Comparison of ENCODE assay signal across 20 cellular contexts in genomic region chr10:71358292-71358691, GRCh38. TPM values are rescaled to one million over a fixed set of nuclear protein-coding genes. Genes with fewer than 3 reads are reported as not detected.
A peak's percentile ranks its signal among the peaks of the same experiment; 100 is the strongest.
DNase-seq lines count a peak whose midpoint lies in the region; ATAC-seq, FAIRE-seq and TF ChIP-seq lines count a peak whose summit lies in the region.
"Had no signal": no experiment of that assay in that cellular context is flagged by ENCODE, and none has a peak within 500 bp of the region (broad histone marks: within the 10 kb centered on the region; RNA-seq: fewer than 3 reads in every experiment).

No MANE protein-coding gene starts in this region.

- in situ Hi-C loops in HepG2 (cut with HindIII; ENCODE audit: extremely low pct_ligation_motif_present, low pct_unique_long_range_greater_than_20kb), result no loop called here
- in situ Hi-C loops in K562 (cut with MboI), result no loop called here

- H3K9me1 ChIP-seq in K562 (ENCODE audit: control insufficient read depth, insufficient read depth, low read length), result no peaks in the 10 kb centered on the region

- DNase-seq in right lobe of liver (no peak), HepG2 (ENCODE audit: low spot score) (no peak), K562 (ENCODE audit: extremely low read depth in 1 of 4, low spot score in 3 of 4) (peak in 2 of 4 experiments; percentile 40 to 47), spleen (no peak), mesothelial cell of epicardium (ENCODE audit: low spot score in 2 of 2, unreplicated experiment in 2 of 2) (no peak), glomerular visceral epithelial cell (ENCODE audit: extremely low spot score) (no peak), LoVo (ENCODE audit: low spot score) (no peak)
- DNase-seq: DMS 273 treated with DMSO at 0.1 percent for 48 hours; GDM1; KG1; NCI-H1436; NCI-H2029; NCI-H2171 treated with DMSO at 0.1 percent for 48 hours; NCI-H446 treated with DMSO at 0.1 percent for 48 hours; NK-92 treated with Interleukin-12 subunit alpha and Interleukin-12 subunit beta, amount 100 ng/mL, for 24 hours had no signal

- POLR2A ChIA-PET in HepG2 (lab: Yijun Ruan, JAX) (no interaction called here), K562 (lab: Yijun Ruan, JAX) (interaction anchor here (0.6 to 2.9 kb wide), 12 partner anchors 8 to 1076 kb away, joined by 3 to 11 read pairs (median 3); partner anchors contain the start of genes CDH23 and SLC29A3)

- H3K9ac ChIP-seq in HepG2 (ENCODE audit: insufficient read depth, low read depth, low read length) (no peak overlapping the region), K562 (ENCODE audit: insufficient read depth in 1 of 2, low read depth in 2 of 2, low read length in 2 of 2) (peak overlapping the region in 1 of 2 experiments; percentile 57; a peak in 1 of 4 replicates)

- TF ChIP-seq POLR2A in right lobe of liver (IDR thresholded peaks at IDR 0.05), result no peak
- no peak for TF ChIP-seq POLR2A in HepG2 (IDR thresholded peaks at IDR 0.05; ENCODE audit: insufficient read depth in 1 of 2, low read depth in 2 of 2, low read length in 2 of 2)
- no peak for TF ChIP-seq POLR2A in K562 (conservative IDR thresholded peaks at IDR 0.05)
- TF ChIP-seq POLR2A in spleen (IDR thresholded peaks at IDR 0.05), result no peak

- H3K27me3 ChIP-seq in right lobe of liver, result no peaks in the 10 kb centered on the region
- H3K27me3 ChIP-seq in HepG2 (ENCODE audit: control insufficient read depth in 1 of 2, insufficient read depth in 2 of 2, low read length in 2 of 2), result no peaks in the 10 kb centered on the region
- H3K27me3 ChIP-seq in K562 (ENCODE audit: control insufficient read depth in 2 of 2, insufficient read depth in 2 of 2, low read length in 2 of 2), result no peaks in the 10 kb centered on the region
- no peaks in the 10 kb centered on the region for H3K27me3 ChIP-seq in spleen (replicated peaks in 1 of 7)

- TF ChIP-seq RAD21 in HepG2 (CRISPR knock-in tag; IDR thresholded peaks at IDR 0.05) (no peak), K562 (CRISPR knock-in tag; conservative IDR thresholded peaks at IDR 0.05 in 1 of 2, IDR thresholded peaks at IDR 0.05 in 1 of 2) (no peak)

- BruUV-seq in HepG2 (replicated peaks; lab: Mats Ljungman, UMichigan) (no TSS peak), K562 (replicated peaks; lab: Mats Ljungman, UMichigan) (no TSS peak)

- no peaks in the 10 kb centered on the region for H3K4me1 ChIP-seq in right lobe of liver
- no peaks in the 10 kb centered on the region for H3K4me1 ChIP-seq in HepG2 (ENCODE audit: insufficient read depth, low read length)
- peaks cover 24 to 26% of the 10 kb centered on the region in 2 experiments for H3K4me1 ChIP-seq in K562 (replicated peaks in 1 of 2; ENCODE audit: control insufficient read depth in 2 of 2, insufficient read depth in 2 of 2, low read length in 2 of 2)
- H3K4me1 ChIP-seq in spleen, result peaks cover 0 to 25% (median 4%) of the 10 kb centered on the region in 6 donors
- H3K4me1 ChIP-seq: A549 had no signal

- WGBS in right lobe of liver (ENCODE audit: insufficient coverage, low coverage, low lambda C conversion rate, missing lambda C conversion rate), result no CpG with 5 or more reads among the region's 8 CpGs
- 100% methylated on average over 3 of the region's 8 CpGs for WGBS in HepG2 (ENCODE audit: low lambda C conversion rate)
- WGBS in K562 (ENCODE audit: insufficient coverage, low coverage, missing lambda C conversion rate), result 62% methylated on average over 8 of the region's 8 CpGs
- 67 to 81% (median 80%) methylated on average over 8 of the region's 8 CpGs for WGBS in spleen, 5 donors

- ATAC-seq in right lobe of liver, result peak; percentile 26 to 58 (median 40)
- ATAC-seq in HepG2, result no peak
- peak; percentile 53 for ATAC-seq in K562
- ATAC-seq: A549 had no signal

- peaks cover 29% of the 10 kb centered on the region for H3K36me3 Mint-ChIP-seq in mesothelial cell of epicardium

- H3K4me3 ChIP-seq in right lobe of liver (no peak overlapping the region), HepG2 (replicated peaks in 1 of 3; ENCODE audit: insufficient read depth in 1 of 3, low read depth in 2 of 3, low read length in 3 of 3) (no peak overlapping the region), K562 (no peak overlapping the region), spleen (no peak overlapping the region)
- H3K4me3 ChIP-seq: A549 had no signal

- H3K27ac ChIP-seq in right lobe of liver (no peak overlapping the region), HepG2 (ENCODE audit: extremely low read length, insufficient read depth, low read length) (no peak overlapping the region), K562 (ENCODE audit: extremely low read depth, low read depth, low read length) (peak overlapping the region; percentile 22; the same call in 1 of the 3 replicates), spleen (peak overlapping the region in 5 of 8 donors; percentile 32 to 79 (median 65))
- H3K27ac ChIP-seq: A549, C4-2B, RWPE1 had no signal

- TF ChIP-seq CTCF in right lobe of liver (IDR thresholded peaks at IDR 0.05), result no peak
- TF ChIP-seq CTCF in HepG2 (CRISPR knock-in tag; IDR thresholded peaks at IDR 0.05), result no peak
- no peak for TF ChIP-seq CTCF in K562 (IDR thresholded peaks at IDR 0.05 in 2 of 3, conservative IDR thresholded peaks at IDR 0.05 in 1 of 3; ENCODE audit: insufficient read depth in 2 of 3, low read depth in 1 of 3, low read length in 3 of 3)
- no peak for TF ChIP-seq CTCF in spleen (IDR thresholded peaks at IDR 0.05 in 8 of 11, conservative IDR thresholded peaks at IDR 0.05 in 3 of 11)
- TF ChIP-seq CTCF in mesothelial cell of epicardium (IDR thresholded peaks at IDR 0.05; ENCODE audit: unreplicated experiment), result no peak

- FAIRE-seq in HepG2 (lab: Jason Lieb, UNC) (no peak), K562 (lab: Jason Lieb, UNC) (peak; percentile 11)
- FAIRE-seq: A549, GM12891 had no signal

- no peaks in the 10 kb centered on the region for H3K4me1 Mint-ChIP-seq in mesothelial cell of epicardium

- H3K36me3 ChIP-seq in right lobe of liver, result peaks cover 0 to 72% (median 1%) of the 10 kb centered on the region in 4 donors
- peaks cover 27 to 69% of the 10 kb centered on the region in 2 experiments for H3K36me3 ChIP-seq in HepG2 (replicated peaks in 1 of 2; ENCODE audit: control insufficient read depth in 1 of 2, insufficient read depth in 2 of 2, low read length in 2 of 2)
- H3K36me3 ChIP-seq in K562 (ENCODE audit: control insufficient read depth, insufficient read depth, low read length), result peaks cover 13% of the 10 kb centered on the region; the same call in 1 of the 3 replicates
- peaks cover 0 to 84% (median 17%) of the 10 kb centered on the region in 6 donors for H3K36me3 ChIP-seq in spleen

- H2AFZ ChIP-seq in HepG2 (ENCODE audit: low read length) (no peak overlapping the region), K562 (ENCODE audit: low read depth, low read length) (no peak overlapping the region)

- CTCF ChIA-PET in HepG2 (lab: Yijun Ruan, JAX; ENCODE audit: low intra/inter-chr PET ratio, low total read pairs) (no interaction called here), K562 (lab: Yijun Ruan, JAX; ENCODE audit: low intra/inter-chr PET ratio) (no interaction called here)

- H3K9me3 Mint-ChIP-seq in mesothelial cell of epicardium, result no peaks in the 10 kb centered on the region

- no peak overlapping the region for H3K27ac Mint-ChIP-seq in mesothelial cell of epicardium

- H3K79me2 ChIP-seq in HepG2 (ENCODE audit: insufficient read depth, low read length) (no peaks in the 10 kb centered on the region), K562 (ENCODE audit: control insufficient read depth, insufficient read depth, low read length) (no peaks in the 10 kb centered on the region)

- H3K27me3 Mint-ChIP-seq in mesothelial cell of epicardium (ENCODE audit: low read depth), result no peaks in the 10 kb centered on the region

- no peaks in the 10 kb centered on the region for H4K20me1 ChIP-seq in HepG2 (ENCODE audit: insufficient read depth, low read length)
- H4K20me1 ChIP-seq in K562 (replicated peaks; ENCODE audit: control insufficient read depth, insufficient read depth, low read length), result no peaks in the 10 kb centered on the region

- no peaks in the 10 kb centered on the region for H3K9me3 ChIP-seq in right lobe of liver
- no peaks in the 10 kb centered on the region for H3K9me3 ChIP-seq in HepG2 (ENCODE audit: low read length)
- H3K9me3 ChIP-seq in K562 (replicated peaks; ENCODE audit: control insufficient read depth, insufficient read depth, low read depth, low read length), result no peaks in the 10 kb centered on the region
- H3K9me3 ChIP-seq in spleen, result no peaks in the 10 kb centered on the region
- H3K9me3 ChIP-seq: A549 had no signal

- no peak overlapping the region for H3K4me2 ChIP-seq in HepG2 (ENCODE audit: low read depth, low read length)
- no peak overlapping the region; the same call in 1 of the 2 replicates for H3K4me2 ChIP-seq in K562 (ENCODE audit: insufficient read depth, low read length)
- H3K4me2 ChIP-seq: A549 had no signal

- intact Hi-C loops in right lobe of liver (cut with DNase I) (no loop called here), HepG2 (cut with micrococcal nuclease; ENCODE audit: unreplicated experiment) (no loop called here), K562 (cut with micrococcal nuclease) (no loop called here), spleen (cut with DNase I; ENCODE audit: low total_unique reads) (no loop called here)

- no peak for TF ChIP-seq EP300 in HepG2 (IDR thresholded peaks at IDR 0.05; ENCODE audit: low read depth in 2 of 2, low read length in 2 of 2)
- TF ChIP-seq EP300 in HepG2 (CRISPR knock-in tag; IDR thresholded peaks at IDR 0.05; ENCODE audit: borderline replicate concordance), result no peak
- no peak for TF ChIP-seq EP300 in K562 (IDR thresholded peaks at IDR 0.05; ENCODE audit: low read length)

- no peak overlapping the region for H3K4me3 Mint-ChIP-seq in mesothelial cell of epicardium

RNA-seq across cellular contexts. Expression of gene CDH23, which starts 38.4 kb away (rescaled TPM):
- total RNA-seq in right lobe of liver (10 to 100 TPM in 1 of 6 experiments, 1 to 10 TPM in 5; 3.3 to 19.7 (median 6.3) TPM), HepG2 (2016; rRNA removed; fragmentation: Illumina TruSeq; extraction: Trizol) (not detected in 2 replicates), K562 (2014; rRNA removed) (0.29 and 0.45 TPM in 2 replicates), K562 (2014; rRNA removed; fragmentation: Illumina TruSeq; extraction: Trizol) (0.41 and 0.47 TPM in 2 replicates), K562 (2015; rRNA removed; fragmentation: Illumina TruSeq; extraction: Trizol) (0.18 and 0.34 TPM in 2 replicates), K562 (2021) (0.47 and 0.53 TPM in 2 replicates), spleen (10 to 100 TPM in 5 of 7 donors, 1 to 10 TPM in 2; 8.4 to 19.9 (median 12.8) TPM), mesothelial cell of epicardium (2.5 to 2.9 TPM (median 2.9 TPM) in 3 replicates)
- total RNA-seq in HepG2 (2016; cell fraction: cytosol; rRNA removed; fragmentation: Illumina TruSeq; extraction: Trizol; ENCODE audit: low read depth), result 0.35 and 0.71 TPM in 2 replicates
- not detected in 2 replicates for total RNA-seq in HepG2 (2016; cell fraction: insoluble cytoplasmic fraction; rRNA removed; fragmentation: Illumina TruSeq; extraction: Trizol)
- 0.28 TPM in 1 of 2 replicates, not detected in the other for total RNA-seq in HepG2 (2016; cell fraction: membrane; rRNA removed; fragmentation: Illumina TruSeq; extraction: Trizol)
- not detected in 2 replicates for total RNA-seq in HepG2 (2016; cell fraction: nucleus; rRNA removed; fragmentation: Illumina TruSeq; extraction: Trizol)
- polyA plus RNA-seq in HepG2 (2011; rRNA removed) (0.13 and 0.48 TPM in 2 replicates), K562 (2011; rRNA removed) (0.15 and 0.71 TPM in 2 replicates), K562 (2014; fragmentation: Illumina TruSeq; extraction: Trizol) (0.24 and 0.61 TPM in 2 replicates), K562 (2014; fragmentation: Nextera tagmentation; extraction: Ambion mirVana) (under 1 TPM; 0.34 to 0.36 TPM), K562 (2014; rRNA removed) (0.43 and 1.2 TPM in 2 replicates), spleen (1 to 10 TPM; 2.0 to 4.8 (median 3.3) TPM)
- polyA plus RNA-seq in HepG2 (2011; cell fraction: cytosol; rRNA removed), result 0.13 and 0.15 TPM in 2 replicates
- polyA plus RNA-seq in HepG2 (2011; cell fraction: nucleus; rRNA removed), result 0.45 and 0.98 TPM in 2 replicates
- 0.08 and 0.12 TPM in 2 replicates for polyA plus RNA-seq in HepG2 (2012)
- polyA plus RNA-seq in HepG2 (2016; cell fraction: cytosol; fragmentation: Illumina TruSeq; extraction: Trizol; ENCODE audit: low read depth), result 0.34 and 0.35 TPM in 2 replicates
- polyA plus RNA-seq in HepG2 (2016; cell fraction: insoluble cytoplasmic fraction; fragmentation: Illumina TruSeq; extraction: Trizol; ENCODE audit: low read depth), result not detected in 2 replicates
- not detected in 2 replicates for polyA plus RNA-seq in HepG2 (2016; cell fraction: membrane; fragmentation: Illumina TruSeq; extraction: Trizol; ENCODE audit: low read depth)
- not detected in 2 replicates for polyA plus RNA-seq in HepG2 (2016; cell fraction: nucleus; fragmentation: Illumina TruSeq; extraction: Trizol; ENCODE audit: insufficient read depth, low read depth)
- polyA minus RNA-seq in HepG2 (2011; rRNA and poly(A)+ RNA removed; ENCODE audit: low replicate concordance), result 0.12 and 0.14 TPM in 2 replicates
- polyA minus RNA-seq in HepG2 (2011; cell fraction: cytosol; rRNA and poly(A)+ RNA removed), result not detected in 2 replicates
- 0.52 and 0.62 TPM in 2 replicates for polyA minus RNA-seq in HepG2 (2011; cell fraction: nucleus; rRNA and poly(A)+ RNA removed)
- 0.32 and 1.6 TPM in 2 replicates for total RNA-seq in K562 (2011; cell fraction: chromatin; rRNA removed; ENCODE audit: low replicate concordance)
- total RNA-seq in K562 (2011; cell fraction: nucleolus; rRNA removed), result 0.50 and 0.66 TPM in 2 replicates
- 0.22 and 0.84 TPM in 2 replicates for total RNA-seq in K562 (2011; cell fraction: nucleoplasm; rRNA removed)
- polyA plus RNA-seq in K562 (2011; cell fraction: cytosol; rRNA removed), result 0.12 and 1.1 TPM in 2 replicates
- 0.67 and 3.2 TPM in 2 replicates for polyA plus RNA-seq in K562 (2011; cell fraction: nucleus; rRNA removed)
- polyA plus RNA-seq in K562 (2012), result 0.42 and 0.94 TPM in 2 replicates
- 0.42 TPM in 1 of 2 replicates, not detected in the other for polyA minus RNA-seq in K562 (2011; rRNA and poly(A)+ RNA removed)
- 0.95 TPM in 1 of 2 replicates, not detected in the other for polyA minus RNA-seq in K562 (2011; cell fraction: cytosol; rRNA and poly(A)+ RNA removed)
- 0.44 and 0.54 TPM in 2 replicates for polyA minus RNA-seq in K562 (2011; cell fraction: nucleus; rRNA and poly(A)+ RNA removed)
- total RNA-seq: M059J had no signal

RNA-seq across cellular contexts. Expression of gene SLC29A3, which starts 39.2 kb away (rescaled TPM):
- 10 to 100 TPM in 2 of 6 experiments, 1 to 10 TPM in 4; 5.7 to 17.4 (median 7.7) TPM for total RNA-seq in right lobe of liver
- total RNA-seq in HepG2 (2016; rRNA removed; fragmentation: Illumina TruSeq; extraction: Trizol), result 5.3 and 8.6 TPM in 2 replicates
- 3.3 and 4.1 TPM in 2 replicates for total RNA-seq in HepG2 (2016; cell fraction: cytosol; rRNA removed; fragmentation: Illumina TruSeq; extraction: Trizol; ENCODE audit: low read depth)
- 5.0 and 9.4 TPM in 2 replicates for total RNA-seq in HepG2 (2016; cell fraction: insoluble cytoplasmic fraction; rRNA removed; fragmentation: Illumina TruSeq; extraction: Trizol)
- total RNA-seq in HepG2 (2016; cell fraction: membrane; rRNA removed; fragmentation: Illumina TruSeq; extraction: Trizol), result 6.3 and 7.6 TPM in 2 replicates
- total RNA-seq in HepG2 (2016; cell fraction: nucleus; rRNA removed; fragmentation: Illumina TruSeq; extraction: Trizol), result 9.6 and 10.1 TPM in 2 replicates
- 11.8 and 14.4 TPM in 2 replicates for polyA plus RNA-seq in HepG2 (2011; rRNA removed)
- 11.4 and 13.2 TPM in 2 replicates for polyA plus RNA-seq in HepG2 (2011; cell fraction: cytosol; rRNA removed)
- polyA plus RNA-seq in HepG2 (2011; cell fraction: nucleus; rRNA removed), result 10.9 and 11.3 TPM in 2 replicates
- polyA plus RNA-seq in HepG2 (2012), result 13.5 and 17.5 TPM in 2 replicates
- 5.1 and 5.8 TPM in 2 replicates for polyA plus RNA-seq in HepG2 (2016; cell fraction: cytosol; fragmentation: Illumina TruSeq; extraction: Trizol; ENCODE audit: low read depth)
- polyA plus RNA-seq in HepG2 (2016; cell fraction: insoluble cytoplasmic fraction; fragmentation: Illumina TruSeq; extraction: Trizol; ENCODE audit: low read depth), result 6.5 and 10.2 TPM in 2 replicates
- polyA plus RNA-seq in HepG2 (2016; cell fraction: membrane; fragmentation: Illumina TruSeq; extraction: Trizol; ENCODE audit: low read depth), result 8.9 and 9.6 TPM in 2 replicates
- 19.0 and 21.6 TPM in 2 replicates for polyA plus RNA-seq in HepG2 (2016; cell fraction: nucleus; fragmentation: Illumina TruSeq; extraction: Trizol; ENCODE audit: insufficient read depth, low read depth)
- polyA minus RNA-seq in HepG2 (2011; rRNA and poly(A)+ RNA removed; ENCODE audit: low replicate concordance), result 18.5 and 33.8 TPM in 2 replicates
- polyA minus RNA-seq in HepG2 (2011; cell fraction: cytosol; rRNA and poly(A)+ RNA removed), result 8.6 and 10.2 TPM in 2 replicates
- 11.1 and 12.4 TPM in 2 replicates for polyA minus RNA-seq in HepG2 (2011; cell fraction: nucleus; rRNA and poly(A)+ RNA removed)
- 5.7 and 14.0 TPM in 2 replicates for total RNA-seq in K562 (2011; cell fraction: chromatin; rRNA removed; ENCODE audit: low replicate concordance)
- 13.4 and 15.0 TPM in 2 replicates for total RNA-seq in K562 (2011; cell fraction: nucleolus; rRNA removed)
- total RNA-seq in K562 (2011; cell fraction: nucleoplasm; rRNA removed), result 11.0 and 15.7 TPM in 2 replicates
- 2.1 and 4.5 TPM in 2 replicates for total RNA-seq in K562 (2014; rRNA removed)
- 2.8 TPM in 2 replicates for total RNA-seq in K562 (2014; rRNA removed; fragmentation: Illumina TruSeq; extraction: Trizol)
- total RNA-seq in K562 (2015; rRNA removed; fragmentation: Illumina TruSeq; extraction: Trizol), result 3.2 and 3.6 TPM in 2 replicates
- total RNA-seq in K562 (2021), result 8.2 and 8.5 TPM in 2 replicates
- polyA plus RNA-seq in K562 (2011; rRNA removed), result 4.1 and 7.1 TPM in 2 replicates
- polyA plus RNA-seq in K562 (2011; cell fraction: cytosol; rRNA removed), result 7.9 and 15.0 TPM in 2 replicates
- polyA plus RNA-seq in K562 (2011; cell fraction: nucleus; rRNA removed), result 5.0 and 7.3 TPM in 2 replicates
- 8.2 and 10.4 TPM in 2 replicates for polyA plus RNA-seq in K562 (2012)
- polyA plus RNA-seq in K562 (2014; fragmentation: Illumina TruSeq; extraction: Trizol), result 10.5 and 10.7 TPM in 2 replicates
- 10 to 100 TPM in 1 of 2 experiments, 1 to 10 TPM in 1; 6.3 to 10.3 TPM for polyA plus RNA-seq in K562 (2014; fragmentation: Nextera tagmentation; extraction: Ambion mirVana)
- 4.5 and 4.6 TPM in 2 replicates for polyA plus RNA-seq in K562 (2014; rRNA removed)
- 5.9 and 6.1 TPM in 2 replicates for polyA minus RNA-seq in K562 (2011; rRNA and poly(A)+ RNA removed)
- polyA minus RNA-seq in K562 (2011; cell fraction: cytosol; rRNA and poly(A)+ RNA removed), result 6.7 and 9.5 TPM in 2 replicates
- polyA minus RNA-seq in K562 (2011; cell fraction: nucleus; rRNA and poly(A)+ RNA removed), result 5.0 and 5.7 TPM in 2 replicates
- total RNA-seq in spleen, result 10 to 100 TPM in 3 of 7 donors, 1 to 10 TPM in 4; 7.5 to 15.6 (median 9.3) TPM
- polyA plus RNA-seq in spleen, result 1 to 10 TPM; 3.3 to 7.7 (median 4.8) TPM
- total RNA-seq in mesothelial cell of epicardium, result 10.8 to 11.4 TPM (median 11.0 TPM) in 3 replicates

Comparison
In these comparisons a context has a peak if more than half of its experiments do, and no peak if none do; other contexts are left out.
1. H3K27ac ChIP-seq: peak in K562 (single experiment) and spleen (5 of 8); none in right lobe of liver (0 of 3) and HepG2 (single experiment).